8 cellular contexts compared by ENCODE assay signal in genomic region chr4:73222466-73223257, GRCh38. TPM values are rescaled to one million over a fixed set of nuclear protein-coding genes. Genes with fewer than 3 reads are reported as not detected.
DNase-seq lines count a peak whose midpoint lies in the region; ATAC-seq, FAIRE-seq and TF ChIP-seq lines count a peak whose summit lies in the region.

No MANE protein-coding gene starts in this region.

- H3K27ac ChIP-seq in GM23338 (ENCODE audit: low read depth) (0 out of 2 replicates have a peak overlapping the region, but pooled peaks have one; percentile 23), KOPT-K1 (ENCODE audit: low read depth, low read length, poor library complexity, severe bottlenecking) (peak overlapping the region; percentile 67), cardiac muscle cell (peak overlapping the region; percentile 89), psoas muscle (peak overlapping the region; percentile 96)

- TF ChIP-seq CTCF in GM06990 (IDR thresholded peaks at IDR 0.05; ENCODE audit: insufficient read depth, low read length, poor library complexity, severe bottlenecking) (no peak), GM23338 (conservative IDR thresholded peaks at IDR 0.05; ENCODE audit: low read depth in 2 of 2) (no peak), cardiac muscle cell (IDR thresholded peaks at IDR 0.05; ENCODE audit: low read depth, low read length) (no peak), psoas muscle (IDR thresholded peaks at IDR 0.05) (no peak), glutamatergic neuron (IDR thresholded peaks at IDR 0.05; ENCODE audit: partially characterized antibody, unreplicated experiment) (no peak)

- POLR2A ChIA-PET in activated naive CD8-positive, alpha-beta T cell treated with anti-CD3 and anti-CD28 coated beads, Interleukin-2, amount 10 ng/mL, durations not matched to agents 7 days and 5 days (lab: Charles Lee), result interaction anchor here (0.5 to 1.1 kb wide), 3 partner anchors 10 to 36 kb away, joined by 3 to 9 read pairs (median 4); partner anchors contain the start of gene ANKRD17

- H3K4me3 ChIP-seq in GM06990 (replicated peaks; ENCODE audit: low read depth, low read length) (no peak overlapping the region), GM23338 (0 out of 2 replicates have a peak overlapping the region, but pooled peaks have one; percentile 0), cardiac muscle cell (peak overlapping the region; percentile 32), psoas muscle (peak overlapping the region; percentile 71)

- H3K4me3 Mint-ChIP-seq in GM23338, result no peak overlapping the region
- no peak overlapping the region for H3K4me3 Mint-ChIP-seq in activated naive CD8-positive, alpha-beta T cell treated with anti-CD3 and anti-CD28 coated beads, Interleukin-2, amount 10 ng/mL, durations not matched to agents 7 days and 5 days
- no peak overlapping the region for H3K4me3 Mint-ChIP-seq in glutamatergic neuron (ENCODE audit: unreplicated experiment)

- ATAC-seq in GM23338 (peak; percentile 83), psoas muscle (peak; percentile 99 to 100 (median 100))
- ATAC-seq in activated naive CD8-positive, alpha-beta T cell treated with anti-CD3 and anti-CD28 coated beads, Interleukin-2, amount 10 ng/mL, durations not matched to agents 7 days and 5 days (ENCODE audit: low read depth), result peak; percentile 100

- H3K4me1 ChIP-seq in GM23338 (ENCODE audit: insufficient read depth), result peaks cover 34% of the 10 kb centered on the region
- peaks cover 24% of the 10 kb centered on the region for H3K4me1 ChIP-seq in cardiac muscle cell (ENCODE audit: low read depth)
- H3K4me1 ChIP-seq in psoas muscle, result peaks cover 40% of the 10 kb centered on the region

- FAIRE-seq in RCC 7860 (lab: Jason Lieb, UNC), result peak; percentile 96

- peaks cover 28% of the 10 kb centered on the region for H3K4me1 Mint-ChIP-seq in GM23338
- H3K4me1 Mint-ChIP-seq in activated naive CD8-positive, alpha-beta T cell treated with anti-CD3 and anti-CD28 coated beads, Interleukin-2, amount 10 ng/mL, durations not matched to agents 7 days and 5 days, result peaks cover 15% of the 10 kb centered on the region
- peaks cover 4% of the 10 kb centered on the region for H3K4me1 Mint-ChIP-seq in glutamatergic neuron (ENCODE audit: low read depth, unreplicated experiment)

- H2AFZ ChIP-seq in GM23338, result no peak overlapping the region

- H3K9me3 Mint-ChIP-seq in GM23338 (no peaks in the 10 kb centered on the region), glutamatergic neuron (ENCODE audit: unreplicated experiment) (peaks cover 2% of the 10 kb centered on the region)
- no peaks in the 10 kb centered on the region for H3K9me3 Mint-ChIP-seq in activated naive CD8-positive, alpha-beta T cell treated with anti-CD3 and anti-CD28 coated beads, Interleukin-2, amount 10 ng/mL, durations not matched to agents 7 days and 5 days

- H3K27me3 Mint-ChIP-seq in GM23338 (ENCODE audit: insufficient read depth, low read depth, poor library complexity) (peaks cover 2% of the 10 kb centered on the region), glutamatergic neuron (ENCODE audit: unreplicated experiment) (peaks cover 2% of the 10 kb centered on the region)
- H3K27me3 Mint-ChIP-seq in activated naive CD8-positive, alpha-beta T cell treated with anti-CD3 and anti-CD28 coated beads, Interleukin-2, amount 10 ng/mL, durations not matched to agents 7 days and 5 days, result no peaks in the 10 kb centered on the region

- H3K27me3 ChIP-seq in GM06990 (replicated peaks; ENCODE audit: control insufficient read depth, insufficient read depth, low read length) (no peaks in the 10 kb centered on the region), GM23338 (ENCODE audit: insufficient read depth) (no peaks in the 10 kb centered on the region), cardiac muscle cell (no peaks in the 10 kb centered on the region), psoas muscle (ENCODE audit: insufficient read depth in 3 of 3, low read length in 2 of 3) (no peaks in the 10 kb centered on the region)

- intact Hi-C loops in psoas muscle (cut with DNase I), result loop anchor here in 1 of 2 donors (5.0 kb wide), 1 partner anchor 35 kb away; the partner anchor contains the start of gene ANKRD17

- no peaks in the 10 kb centered on the region; the same call in 1 of the 2 replicates for H3K36me3 ChIP-seq in GM06990 (ENCODE audit: control insufficient read depth, insufficient read depth, low read length)
- no peaks in the 10 kb centered on the region for H3K36me3 ChIP-seq in GM23338 (ENCODE audit: insufficient read depth)
- H3K36me3 ChIP-seq in KOPT-K1 (ENCODE audit: insufficient read depth, low read length), result peaks cover 29% of the 10 kb centered on the region
- no peaks in the 10 kb centered on the region for H3K36me3 ChIP-seq in cardiac muscle cell
- H3K36me3 ChIP-seq in psoas muscle (ENCODE audit: insufficient read depth in 1 of 2, low read depth in 1 of 2), result no peaks in the 10 kb centered on the region

- peaks cover 15% of the 10 kb centered on the region; the same call in 1 of the 2 replicates for H4K20me1 ChIP-seq in GM23338 (replicated peaks; ENCODE audit: insufficient read depth)

- H3K79me2 ChIP-seq in GM23338 (replicated peaks; ENCODE audit: insufficient read depth), result peaks cover 97% of the 10 kb centered on the region

- peak overlapping the region; percentile 24 for H3K4me2 ChIP-seq in GM23338

- H3F3A ChIP-seq in GM23338 (replicated peaks; ENCODE audit: low read depth), result no peaks in the 10 kb centered on the region

- 0 to 3% (median 2%) methylated on average over 6 of the region's 6 CpGs for WGBS in psoas muscle, 3 donors

- H3K9me2 ChIP-seq in GM23338 (ENCODE audit: insufficient read depth), result no peaks in the 10 kb centered on the region

- no peak overlapping the region for H3K27ac Mint-ChIP-seq in GM23338
- H3K27ac Mint-ChIP-seq in activated naive CD8-positive, alpha-beta T cell treated with anti-CD3 and anti-CD28 coated beads, Interleukin-2, amount 10 ng/mL, durations not matched to agents 7 days and 5 days, result no peak overlapping the region
- H3K27ac Mint-ChIP-seq in glutamatergic neuron (ENCODE audit: unreplicated experiment), result no peak overlapping the region

- no peaks in the 10 kb centered on the region for H3K36me3 Mint-ChIP-seq in GM23338 (ENCODE audit: low read depth)
- H3K36me3 Mint-ChIP-seq in activated naive CD8-positive, alpha-beta T cell treated with anti-CD3 and anti-CD28 coated beads, Interleukin-2, amount 10 ng/mL, durations not matched to agents 7 days and 5 days, result peaks cover 7% of the 10 kb centered on the region
- no peaks in the 10 kb centered on the region for H3K36me3 Mint-ChIP-seq in glutamatergic neuron (ENCODE audit: unreplicated experiment)

- H3K9me3 ChIP-seq in KOPT-K1 (ENCODE audit: insufficient read depth, low read length, poor library complexity, severe bottlenecking), result no peaks in the 10 kb centered on the region
- no peaks in the 10 kb centered on the region for H3K9me3 ChIP-seq in cardiac muscle cell (ENCODE audit: low read depth)
- H3K9me3 ChIP-seq in psoas muscle, result no peaks in the 10 kb centered on the region

- DNase-seq in GM06990 (ENCODE audit: extremely low read depth, insufficient read length), result peak; percentile 34
- DNase-seq in GM23338 (ENCODE audit: low spot score), result peak; percentile 71
- DNase-seq in RCC 7860 (ENCODE audit: low spot score), result peak; percentile 84
- no peak for DNase-seq in activated naive CD8-positive, alpha-beta T cell treated with anti-CD3 and anti-CD28 coated beads, Interleukin-2, amount 10 ng/mL, durations not matched to agents 7 days and 5 days
- DNase-seq in cardiac muscle cell (ENCODE audit: low read depth in 1 of 2, low spot score in 1 of 2), result peak; percentile 82 to 96
- no peak for DNase-seq in psoas muscle
- DNase-seq in glutamatergic neuron, result no peak

TF ChIP-seq in GM23338, 12 proteins besides CTCF, POLR2A, EP300 and RAD21 (continues in another document):
- TF ChIP-seq EZH2 (IDR thresholded peaks at IDR 0.05; ENCODE audit: low read depth, unreplicated experiment) (no peak), NANOG (IDR thresholded peaks at IDR 0.05; ENCODE audit: borderline replicate concordance) (no peak), REST (IDR thresholded peaks at IDR 0.05; ENCODE audit: unreplicated experiment) (no peak), ZNF114 (CRISPR knock-in tag; IDR thresholded peaks at IDR 0.05) (no peak), ZNF331 (CRISPR knock-in tag; IDR thresholded peaks at IDR 0.05; ENCODE audit: low read depth) (no peak), JUNB (IDR thresholded peaks at IDR 0.05; ENCODE audit: unreplicated experiment) (no peak), POLR2AphosphoS5 (IDR thresholded peaks at IDR 0.05; ENCODE audit: low read depth) (no peak)

RNA-seq across cellular contexts. Expression of gene ANKRD17, which starts 35.9 kb away (rescaled TPM):
- 85.3 and 117 TPM in 2 replicates for total RNA-seq in GM23338 (2014; rRNA removed; shearing (Covaris generic))
- polyA plus RNA-seq in GM23338 (2016; fragmentation: Nextera tagmentation; extraction: Ambion mirVana) (33.9 and 41.9 TPM in 2 replicates), cardiac muscle cell (38.9 and 50.2 TPM in 2 replicates), psoas muscle (10 to 100 TPM in 2 of 3 donors, 1 to 10 TPM in 1; 8.0 to 19.0 (median 17.9) TPM)
- 10 to 100 TPM; 49.8 to 53.0 TPM for total RNA-seq in activated naive CD8-positive, alpha-beta T cell treated with anti-CD3 and anti-CD28 coated beads, Interleukin-2, amount 10 ng/mL, durations not matched to agents 7 days and 5 days
- total RNA-seq in cardiac muscle cell (55.5 and 60.1 TPM in 2 replicates), psoas muscle (10 to 100 TPM; 46.6 to 66.2 (median 57.4) TPM), glutamatergic neuron (ENCODE audit: unreplicated experiment) (91.9 TPM)

Comparison
In these comparisons a context has a peak if more than half of its experiments do, and no peak if none do; other contexts are left out.
1. DNase-seq: peak in GM06990 (single experiment), GM23338 (single experiment), RCC 7860 (single experiment) and cardiac muscle cell (2 of 2); none in activated naive CD8-positive, alpha-beta T cell treated with anti-CD3 and anti-CD28 coated beads, Interleukin-2, amount 10 ng/mL, durations not matched to agents 7 days and 5 days (single experiment), psoas muscle (0 of 2) and glutamatergic neuron (single experiment).
2. H3K27ac ChIP-seq: peak in every context shown above with its lines; median percentile 96 in psoas muscle; 89 in cardiac muscle cell; 67 in KOPT-K1; 23 in GM23338.
3. Peak in every context shown above with its lines, with median percentiles within 50 percentile points of each other: ATAC-seq.